1 cellular context compared by ENCODE assay signal in the genomic region with DNA sequence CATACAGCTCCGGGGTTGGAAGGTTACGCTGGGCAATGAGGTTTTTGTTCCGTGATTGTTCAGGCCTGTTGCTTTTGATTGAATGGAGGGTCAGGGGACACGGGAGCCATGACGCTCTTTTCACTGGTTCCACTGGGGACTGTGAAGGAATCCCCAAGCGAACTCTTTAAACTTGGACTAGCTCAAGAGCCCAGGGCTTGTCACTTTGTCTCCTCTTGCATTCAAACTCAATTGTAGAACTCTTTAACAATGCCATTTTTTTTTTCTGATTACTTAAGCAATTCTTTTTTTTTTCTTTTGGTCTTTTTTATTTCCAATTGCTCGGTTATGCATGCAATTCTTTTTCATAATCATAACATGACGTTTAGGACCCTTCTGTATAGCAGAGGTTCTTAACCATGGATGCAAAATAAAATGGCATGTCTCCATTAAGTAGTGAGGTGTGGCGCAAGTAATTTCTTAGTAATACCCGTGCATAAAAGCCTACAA.
TF ChIP-seq lines count a peak whose summit lies in the region.

No MANE protein-coding gene starts in this region.

TF ChIP-seq in H1, 55 proteins besides CTCF, POLR2A, EP300 and RAD21:
- TF ChIP-seq TEAD4 (IDR thresholded peaks at IDR 0.05; ENCODE audit: low read depth, low read length), result no peak
- TF ChIP-seq SIN3A (conservative IDR thresholded peaks at IDR 0.05 in 1 of 2, IDR thresholded peaks at IDR 0.05 in 1 of 2; ENCODE audit: low read depth in 1 of 2, low read length in 2 of 2), result no peak
- peak; percentile 57 for TF ChIP-seq TBP (IDR thresholded peaks at IDR 0.05; ENCODE audit: low read depth, low read length)
- TF ChIP-seq HDAC2 (IDR thresholded peaks at IDR 0.05; ENCODE audit: borderline replicate concordance in 1 of 2, low read depth in 2 of 2, low read length in 2 of 2), result no peak
- TF ChIP-seq BACH1 (IDR thresholded peaks at IDR 0.05; ENCODE audit: low read length), result 0 out of 2 replicates have a peak, but pooled peaks have one; percentile 29
- 0 out of 2 replicates have a peak, but pooled peaks have one; percentile 29 for TF ChIP-seq POLR2AphosphoS5 (IDR thresholded peaks at IDR 0.05; ENCODE audit: low read depth, low read length)
- TF ChIP-seq NANOG (IDR thresholded peaks at IDR 0.05; ENCODE audit: insufficient read depth, low read depth, low read length, poor library complexity, severe bottlenecking), result peak; percentile 78
- no peak for TF ChIP-seq CHD1 (IDR thresholded peaks at IDR 0.05; ENCODE audit: low read depth, low read length)
TF ChIP-seq in H1: peak in this region for 4.
